In genomic region chr22:46738961-46739870, GRCh38 we compare ENCODE assay signal across 8 cellular contexts. TPM values are rescaled to one million over a fixed set of nuclear protein-coding genes. Genes with fewer than 3 reads are reported as not detected.
A peak's percentile ranks its signal among the peaks of the same experiment; 100 is the strongest.
DNase-seq lines count a peak whose midpoint lies in the region; ATAC-seq and TF ChIP-seq lines count a peak whose summit lies in the region.

No MANE protein-coding gene starts in this region.

- H3K36me3 ChIP-seq in OCI-LY1 (ENCODE audit: insufficient read depth, low read length) (no peaks in the 10 kb centered on the region; the same call in 1 of the 2 replicates), prostate gland (no peaks in the 10 kb centered on the region)

- H3K4me3 ChIP-seq in OCI-LY1 (ENCODE audit: low read depth, low read length, poor library complexity, severe bottlenecking): peak overlapping the region; percentile 94
- peak overlapping the region; percentile 59 to 65 for H3K4me3 ChIP-seq in prostate gland

- peak overlapping the region; percentile 65; the same call in 1 of the 2 replicates for H3K9ac ChIP-seq in OCI-LY1 (ENCODE audit: low read length)

- intact Hi-C loops in Right ventricle myocardium inferior (cut with DNase I) (loop anchor here (5.0 kb wide), 3 partner anchors 162 to 192 kb away; no protein-coding TSS in a partner anchor), cardiac septum (cut with DNase I) (loop anchor here (5.0 kb wide), 2 partner anchors 162 to 192 kb away; no protein-coding TSS in a partner anchor), head of caudate nucleus (cut with DNase I) (loop anchor here (10.0 kb wide), 1 partner anchor 154 kb away; no protein-coding TSS in a partner anchor), prostate gland (cut with DNase I) (loop anchor here (5.0 kb wide), 1 partner anchor 162 kb away; no protein-coding TSS in a partner anchor)

- no peaks in the 10 kb centered on the region; the same call in 1 of the 2 replicates for H3F3A ChIP-seq in OCI-LY1 (ENCODE audit: insufficient read depth, low read length)

- H3K9me3 ChIP-seq in OCI-LY1 (ENCODE audit: low read length) (0 out of 2 replicates have a peak, but pooled peaks cover 5% of the 10 kb centered on the region), prostate gland (no peaks in the 10 kb centered on the region)

- H3K79me2 ChIP-seq in OCI-LY1 (ENCODE audit: insufficient read depth, low read length): peaks cover 21% of the 10 kb centered on the region

- H3K4me1 ChIP-seq in OCI-LY1 (ENCODE audit: insufficient read depth, low read length, severe bottlenecking): peaks cover 39% of the 10 kb centered on the region
- H3K4me1 ChIP-seq in prostate gland (replicated peaks): peaks cover 5% of the 10 kb centered on the region

- no peak for TF ChIP-seq POLR2A in prostate gland (IDR thresholded peaks at IDR 0.05)

- TF ChIP-seq CTCF in OCI-LY1 (IDR thresholded peaks at IDR 0.05; ENCODE audit: low read length) (no peak), prostate gland (IDR thresholded peaks at IDR 0.05) (peak in 2 of 4 experiments; percentile 44 to 49)

- H3K4me2 ChIP-seq in OCI-LY1 (ENCODE audit: low read length): peak overlapping the region; percentile 76

- H3K9me2 ChIP-seq in OCI-LY1 (ENCODE audit: low read depth, low read length): no peaks in the 10 kb centered on the region

- H2AFZ ChIP-seq in OCI-LY1 (ENCODE audit: low read length): no peak overlapping the region

- WGBS in prostate gland: 41% methylated on average over 26 of the region's 26 CpGs

- H3K27ac ChIP-seq in OCI-LY1 (ENCODE audit: low read depth, low read length, poor library complexity, severe bottlenecking) (peak overlapping the region; percentile 23), prostate gland (peak overlapping the region; percentile 79 to 84)

- no peaks in the 10 kb centered on the region for H4K20me1 ChIP-seq in OCI-LY1 (ENCODE audit: insufficient read depth, low read length)

- DNase-seq in Right ventricle myocardium inferior (ENCODE audit: missing footprints): peak; percentile 65
- DNase-seq in cardiac septum (ENCODE audit: low spot score): no peak
- peak; percentile 72 for DNase-seq in activated naive CD4-positive, alpha-beta T cell treated with Interleukin-2 at 50 U/mL for 16 hours
- peak in 31 of 42 donors; percentile 21 to 84 (median 54) for DNase-seq in head of caudate nucleus
- DNase-seq in prostate gland (ENCODE audit: low spot score): peak; percentile 61
- no peak for DNase-seq in NCI-H510A treated with DMSO at 0.1 percent for 48 hours (lab: John Stamatoyannopoulos, UW)

- ATAC-seq in Right ventricle myocardium inferior (peak; percentile 21), GM21447 (IDR thresholded peaks at IDR 0.05; ENCODE audit: unreplicated experiment) (no peak)

- no peaks in the 10 kb centered on the region for H3K27me3 ChIP-seq in OCI-LY1 (ENCODE audit: insufficient read depth, low read length)
- no peaks in the 10 kb centered on the region for H3K27me3 ChIP-seq in prostate gland (replicated peaks; ENCODE audit: insufficient read depth)

RNA-seq across cellular contexts. Expression of gene CERK, which starts 1.2 kb away (rescaled TPM):
- 71.6 TPM for total RNA-seq in Right ventricle myocardium inferior
- 60.0 TPM for total RNA-seq in cardiac septum
- 10 to 100 TPM; 10.2 to 18.0 TPM for total RNA-seq in prostate gland

RNA-seq across cellular contexts. Expression of gene TBC1D22A, which starts 23.2 kb away (rescaled TPM):
- 14.6 TPM for total RNA-seq in Right ventricle myocardium inferior
- total RNA-seq in cardiac septum: 20.1 TPM
- total RNA-seq in prostate gland: 10 to 100 TPM; 16.0 to 30.7 TPM

Comparison
In these comparisons a context has a peak if more than half of its experiments do, and no peak if none do; other contexts are left out.
1. DNase-seq: peak in Right ventricle myocardium inferior (single experiment), activated naive CD4-positive, alpha-beta T cell treated with Interleukin-2 at 50 U/mL for 16 hours (single experiment), head of caudate nucleus (31 of 42) and prostate gland (single experiment); none in cardiac septum (single experiment) and NCI-H510A treated with DMSO at 0.1 percent for 48 hours (single experiment).